Comparison of ENCODE assay signal across 10 cellular contexts in genomic region chr13:110305949-110306339, GRCh38. TPM values are rescaled to one million over a fixed set of nuclear protein-coding genes. Genes with fewer than 3 reads are reported as not detected.
DNase-seq lines count a peak whose midpoint lies in the region; ATAC-seq, FAIRE-seq and TF ChIP-seq lines count a peak whose summit lies in the region.
"Had no signal": no experiment of that assay in that cellular context is flagged by ENCODE, and none has a peak within 500 bp of the region (broad histone marks: within the 10 kb centered on the region; RNA-seq: fewer than 3 reads in every experiment).

No MANE protein-coding gene starts in this region.

- intact Hi-C loops in sciatic nerve (cut with DNase I) = loop anchor here (10.0 kb wide), 1 partner anchor 61 kb away; no protein-coding TSS in a partner anchor

- FAIRE-seq in D721Med (lab: Jason Lieb, UNC) = no peak

- peak overlapping the region; percentile 85 for H3K4me2 ChIP-seq in mesenchymal stem cell (ENCODE audit: low read length, poor library complexity, severe bottlenecking)

- H3K36me3 ChIP-seq in duodenal mucosa (ENCODE audit: control insufficient read depth in 1 of 2, insufficient read depth in 2 of 2, low read length in 2 of 2) (peaks cover 0 to 4% of the 10 kb centered on the region in 2 donors), mesenchymal stem cell (ENCODE audit: control insufficient read depth in 1 of 2, insufficient read depth in 2 of 2, low read depth in 1 of 2, low read length in 2 of 2) (peaks cover 4 to 23% of the 10 kb centered on the region in 2 experiments), thoracic aorta (no peaks in the 10 kb centered on the region)

- H3K79me1 ChIP-seq in mesenchymal stem cell (replicated peaks; ENCODE audit: low read length, poor library complexity, severe bottlenecking) = no peaks in the 10 kb centered on the region

- H3K23ac ChIP-seq in mesenchymal stem cell (ENCODE audit: low read length in 2 of 2) = no peak overlapping the region

- H3K18ac ChIP-seq in mesenchymal stem cell (ENCODE audit: low read depth in 1 of 2, low read length in 2 of 2) = peak overlapping the region in 1 of 2 experiments; percentile 55

- no peak overlapping the region for H2AFZ ChIP-seq in mesenchymal stem cell (ENCODE audit: low read depth, low read length)

- no peak for TF ChIP-seq CTCF in thoracic aorta (IDR thresholded peaks at IDR 0.05)
- no peak for TF ChIP-seq CTCF in D721Med (IDR thresholded peaks at IDR 0.05; ENCODE audit: insufficient read depth, missing control alignments)

- no peak overlapping the region for H4K8ac ChIP-seq in mesenchymal stem cell (ENCODE audit: low read length)

- H3K9me3 ChIP-seq in duodenal mucosa (ENCODE audit: control insufficient read depth in 1 of 2, low read length in 2 of 2) (no peaks in the 10 kb centered on the region), mesenchymal stem cell (ENCODE audit: control insufficient read depth, low read length) (no peaks in the 10 kb centered on the region), thoracic aorta (no peaks in the 10 kb centered on the region)

- no peak overlapping the region for H3K4ac ChIP-seq in mesenchymal stem cell (ENCODE audit: low read depth in 1 of 2, low read length in 2 of 2)

- 0% methylated on average over 3 of the region's 6 CpGs for WGBS in mesenchymal stem cell

- no peak overlapping the region for H2BK15ac ChIP-seq in mesenchymal stem cell (ENCODE audit: low read depth, poor library complexity, severe bottlenecking)

- H3K27me3 ChIP-seq in duodenal mucosa (ENCODE audit: control insufficient read depth in 1 of 2, insufficient read depth in 2 of 2, low read length in 2 of 2) (peaks cover 25 to 40% of the 10 kb centered on the region in 2 donors), mesenchymal stem cell (ENCODE audit: control insufficient read depth in 1 of 2, insufficient read depth in 1 of 2, low read length in 2 of 2) (no peaks in the 10 kb centered on the region), thoracic aorta (replicated peaks; ENCODE audit: insufficient read depth) (no peaks in the 10 kb centered on the region)

- no peak overlapping the region for H2BK120ac ChIP-seq in mesenchymal stem cell (ENCODE audit: low read depth, low read length)

- H3K4me3 ChIP-seq in duodenal mucosa (ENCODE audit: low read depth in 1 of 2, low read length in 2 of 2) (peak overlapping the region; percentile 25 to 58), mesenchymal stem cell (ENCODE audit: insufficient read depth in 1 of 2, low read depth in 1 of 2, low read length in 2 of 2) (peak overlapping the region; percentile 75 to 94), thoracic aorta (peak overlapping the region; percentile 95)

- DNase-seq in NCI-H774 (lab: John Stamatoyannopoulos, UW) (peak; percentile 34), mesenchymal stem cell (peak; percentile 40), thoracic aorta (ENCODE audit: low spot score) (no peak), pons (ENCODE audit: low spot score) (no peak), sciatic nerve (ENCODE audit: low spot score) (no peak), DMS 273 treated with DMSO at 0.1 percent for 48 hours (lab: John Stamatoyannopoulos, UW) (no peak), D721Med (ENCODE audit: insufficient read length, low spot score) (no peak)
- DNase-seq: erythroblast had no signal

- H3K14ac ChIP-seq in mesenchymal stem cell (ENCODE audit: low read length in 2 of 2) = no peak overlapping the region

- no peak overlapping the region for H2AK5ac ChIP-seq in mesenchymal stem cell (ENCODE audit: low read length, severe bottlenecking)

- H3K9ac ChIP-seq in duodenal mucosa (ENCODE audit: low read depth in 1 of 2, low read length in 2 of 2) (peak overlapping the region in 1 of 2 donors; percentile 15), mesenchymal stem cell (ENCODE audit: low read length) (peak overlapping the region; percentile 86)

- ATAC-seq in thoracic aorta (ENCODE audit: insufficient number of reproducible peaks, low FRiP score, low read depth) (no peak), sciatic nerve (no peak)

- H3K4me1 ChIP-seq in duodenal mucosa (ENCODE audit: control insufficient read depth in 1 of 2, insufficient read depth in 2 of 2, low read length in 2 of 2) (peaks cover 10 to 14% of the 10 kb centered on the region in 2 donors), mesenchymal stem cell (ENCODE audit: control insufficient read depth, insufficient read depth, low read depth, low read length) (peaks cover 29% of the 10 kb centered on the region), thoracic aorta (ENCODE audit: control insufficient read depth in 1 of 2, low read depth in 2 of 2) (peaks cover 30 to 50% of the 10 kb centered on the region in 2 donors)

- H2BK5ac ChIP-seq in mesenchymal stem cell (ENCODE audit: low read depth, low read length, poor library complexity, severe bottlenecking) = no peak overlapping the region

- no peak overlapping the region for H2BK12ac ChIP-seq in mesenchymal stem cell (ENCODE audit: low read length in 2 of 2)

- no peak overlapping the region for H4K91ac ChIP-seq in mesenchymal stem cell (ENCODE audit: low read length)

- H3K27ac ChIP-seq in duodenal mucosa (ENCODE audit: low read depth, low read length) = peak overlapping the region; percentile 59
- peak overlapping the region; percentile 70 for H3K27ac ChIP-seq in mesenchymal stem cell (ENCODE audit: low read length, poor library complexity, severe bottlenecking)
- H3K27ac ChIP-seq in thoracic aorta = peak overlapping the region; percentile 97

RNA-seq across cellular contexts. Expression of gene COL4A1, which starts 1.0 kb away (rescaled TPM):
- 2,271 TPM for polyA plus RNA-seq in mesenchymal stem cell (2013, experiment 1 of 2)
- polyA plus RNA-seq in mesenchymal stem cell (2013, experiment 2 of 2) = 2,270 TPM
- total RNA-seq in thoracic aorta (100 to 1,000 TPM; 505 to 852 TPM), sciatic nerve (423 TPM)
- total RNA-seq: activated CD8-positive, alpha-beta memory T cell treated with anti-CD3 and anti-CD28 coated beads for 36 hours had no signal

RNA-seq across cellular contexts. Expression of gene COL4A2, which starts 1.1 kb away (rescaled TPM):
- polyA plus RNA-seq in mesenchymal stem cell (2013, experiment 1 of 2) = 2,099 TPM
- polyA plus RNA-seq in mesenchymal stem cell (2013, experiment 2 of 2) = 2,053 TPM
- total RNA-seq in thoracic aorta (1,000 to 10,000 TPM in 1 of 2 donors, 100 to 1,000 TPM in 1; 999 to 1,135 TPM), sciatic nerve (417 TPM)
- total RNA-seq: activated CD8-positive, alpha-beta memory T cell treated with anti-CD3 and anti-CD28 coated beads for 36 hours had no signal

Comparison
In these comparisons a context has a peak if more than half of its experiments do, and no peak if none do; other contexts are left out.
1. DNase-seq: peak in NCI-H774 (single experiment) and mesenchymal stem cell (single experiment); none in thoracic aorta (single experiment), pons (single experiment), sciatic nerve (single experiment), DMS 273 treated with DMSO at 0.1 percent for 48 hours (single experiment) and D721Med (single experiment).
2. H3K4me3 ChIP-seq: peak in every context shown above with its lines; median percentile 95 in thoracic aorta; 84 in mesenchymal stem cell; 42 in duodenal mucosa.
3. Peak in every context shown above with its lines, with median percentiles within 50 percentile points of each other: H3K27ac ChIP-seq.